ENCODE assay signal across 24 cellular contexts in the genomic region with DNA sequence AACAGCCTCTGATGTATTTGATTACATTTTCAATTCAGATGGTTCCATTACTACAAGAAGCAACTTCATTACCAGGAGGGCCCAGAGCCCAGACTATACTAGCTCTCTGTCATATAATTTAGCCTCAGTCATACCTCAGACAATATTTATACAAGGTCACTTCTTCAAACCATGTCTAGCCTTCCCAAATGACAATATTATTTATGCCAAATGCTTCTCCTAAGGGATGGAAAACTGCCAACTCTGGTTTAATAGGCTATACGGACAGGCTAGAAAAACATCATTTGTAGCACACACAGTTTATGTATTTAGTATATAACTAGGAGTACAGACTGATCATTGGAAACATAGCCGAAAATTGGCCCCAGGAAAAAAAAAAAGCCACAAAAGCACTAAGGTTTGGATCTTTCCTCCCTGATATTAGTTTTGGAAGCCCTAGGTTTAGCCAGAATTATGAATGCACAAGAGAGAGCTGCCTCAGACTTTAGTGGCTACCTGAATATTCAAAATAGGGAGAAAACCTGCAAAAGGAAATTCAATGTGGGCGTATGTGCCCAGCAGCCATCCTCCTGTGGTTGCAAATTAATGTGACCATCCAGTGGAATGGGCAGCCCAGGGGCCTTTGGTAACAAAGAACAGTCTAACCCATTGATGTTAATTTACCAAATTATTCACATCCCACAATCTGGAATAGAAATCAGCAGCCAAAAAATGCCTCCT.
DNase-seq lines count a peak whose midpoint lies in the region; ATAC-seq and TF ChIP-seq lines count a peak whose summit lies in the region.
"Had no signal": no experiment of that assay in that cellular context is flagged by ENCODE, and none has a peak within 500 bp of the region (broad histone marks: within the 10 kb centered on the region; RNA-seq: fewer than 3 reads in every experiment).

No MANE protein-coding gene starts in this region.

- no peaks in the 10 kb centered on the region for H3K9me3 Mint-ChIP-seq in activated B cell treated with CpG ODN at 0.5 μM for 24 hours
- H3K9me3 Mint-ChIP-seq: activated T-cell treated with anti-CD3 and anti-CD28 coated beads, Interleukin-2, amount 50 U/mL, for 4 hours; naive thymus-derived CD8-positive, alpha-beta T cell had no signal

- H4K8ac ChIP-seq in trophoblast cell (ENCODE audit: low read depth, low read length), result no peak overlapping the region

- POLR2A ChIA-PET in activated B cell treated with CpG ODN at 0.5 μM for 24 hours (lab: Charles Lee), result interaction anchor here (1.7 kb wide), 1 partner anchor 17 kb away, joined by 8 read pairs; no protein-coding TSS in a partner anchor

- H3K79me1 ChIP-seq in trophoblast cell (ENCODE audit: low read length), result peaks cover 38% of the 10 kb centered on the region

- no peaks in the 10 kb centered on the region for H3K27me3 ChIP-seq in trophoblast cell (ENCODE audit: insufficient read depth, low read length)
- H3K27me3 ChIP-seq: pancreas, right atrium auricular region had no signal

- H3K9ac ChIP-seq in trophoblast cell (ENCODE audit: low read length), result no peak overlapping the region

- DNase-seq in COR-L47 (lab: John Stamatoyannopoulos, UW) (peak; percentile 20), activated B cell treated with CpG ODN at 0.5 μM for 24 hours (no peak), trophoblast cell (no peak), kidney glomerular epithelial cell (lab: John Stamatoyannopoulos, UW) (no peak), NCI-H1417 treated with DMSO at 0.1 percent for 48 hours (lab: John Stamatoyannopoulos, UW) (no peak)
- no peak for DNase-seq in activated T-cell treated with anti-CD3 and anti-CD28 coated beads, Interleukin-2, amount 50 U/mL, for 48 hours
- DNase-seq: activated CD4-positive, CD25-positive, alpha-beta regulatory T cell treated with anti-CD3 and anti-CD28 coated beads, Interleukin-2, amount 50 U/mL, for 72 hours; activated naive CD4-positive, alpha-beta T cell treated with anti-CD3 and anti-CD28 coated beads, Interleukin-2, amount 50 U/mL, for 16 hours; activated T-cell treated with anti-CD3 and anti-CD28 coated beads, Interleukin-2, amount 50 U/mL, for 4 hours; central memory CD4-positive, alpha-beta T cell; DMS79 treated with DMSO at 0.1 percent for 48 hours; dorsolateral prefrontal cortex; IMR-90; left cardiac atrium; mesenchymal stem cell; naive thymus-derived CD8-positive, alpha-beta T cell; NCI-H1694 treated with DMSO at 0.1 percent for 48 hours; NCI-H345; NCI-H82; PC-9; SHP77 treated with DMSO at 0.1 percent for 48 hours had no signal

- no peak overlapping the region for H3K4me3 Mint-ChIP-seq in activated B cell treated with CpG ODN at 0.5 μM for 24 hours
- H3K4me3 Mint-ChIP-seq: activated T-cell treated with anti-CD3 and anti-CD28 coated beads, Interleukin-2, amount 50 U/mL, for 4 hours; naive thymus-derived CD8-positive, alpha-beta T cell had no signal

- peak overlapping the region; percentile 64 for H2AK5ac ChIP-seq in trophoblast cell (ENCODE audit: low read length)

- peak overlapping the region; percentile 61 for H2BK5ac ChIP-seq in trophoblast cell (ENCODE audit: low read depth, low read length, poor library complexity)

- H3K4me2 ChIP-seq in trophoblast cell (ENCODE audit: low read length), result no peak overlapping the region
- H3K4me2 ChIP-seq: PC-9 had no signal

- H2AFZ ChIP-seq in trophoblast cell (ENCODE audit: insufficient read depth, low read length, poor library complexity), result no peak overlapping the region
- H2AFZ ChIP-seq: PC-9 had no signal

- H3K4me1 Mint-ChIP-seq in activated B cell treated with CpG ODN at 0.5 μM for 24 hours, result peaks cover 54% of the 10 kb centered on the region

- H3K23ac ChIP-seq in trophoblast cell (ENCODE audit: low read length), result no peak overlapping the region

- peaks cover 4 to 5% of the 10 kb centered on the region in 2 experiments for H3K4me1 ChIP-seq in trophoblast cell (ENCODE audit: control insufficient read depth in 1 of 2, insufficient read depth in 2 of 2, low read length in 2 of 2)
- H3K4me1 ChIP-seq: pancreas had no signal

- H3K4me3 ChIP-seq in trophoblast cell (ENCODE audit: low read depth, low read length), result no peak overlapping the region
- H3K4me3 ChIP-seq: dorsolateral prefrontal cortex, pancreas, PC-9, right atrium auricular region had no signal

- intact Hi-C loops in activated B cell treated with CpG ODN at 0.5 μM for 24 hours (cut with micrococcal nuclease), result loop anchor here (5.0 kb wide), 1 partner anchor 35 kb away; no protein-coding TSS in a partner anchor

- H2BK120ac ChIP-seq in trophoblast cell (ENCODE audit: insufficient read depth, low read length, poor library complexity), result peak overlapping the region; percentile 85

- no peak overlapping the region for H3K4ac ChIP-seq in trophoblast cell (ENCODE audit: low read depth, low read length)

- H3K14ac ChIP-seq in trophoblast cell (ENCODE audit: low read length), result no peak overlapping the region

- no peaks in the 10 kb centered on the region for H3K36me3 ChIP-seq in trophoblast cell (ENCODE audit: control insufficient read depth in 1 of 2, insufficient read depth in 2 of 2, low read length in 2 of 2)
- H3K36me3 ChIP-seq: pancreas, right atrium auricular region had no signal

- H4K12ac ChIP-seq in trophoblast cell (ENCODE audit: low read depth, low read length), result no peak overlapping the region

- peak; percentile 2 for ATAC-seq in GM21723 (IDR thresholded peaks at IDR 0.05; ENCODE audit: unreplicated experiment)
- ATAC-seq in activated B cell treated with CpG ODN at 0.5 μM for 24 hours (ENCODE audit: low read depth), result no peak
- ATAC-seq: activated T-cell treated with anti-CD3 and anti-CD28 coated beads, Interleukin-2, amount 50 U/mL, for 4 hours; left cardiac atrium; naive thymus-derived CD8-positive, alpha-beta T cell had no signal

- CTCF ChIA-PET in activated B cell treated with CpG ODN at 0.5 μM for 24 hours (lab: Charles Lee), result no interaction called here

- peak overlapping the region; percentile 69 for H2BK12ac ChIP-seq in trophoblast cell (ENCODE audit: low read length)

- peak overlapping the region; percentile 75 for H4K91ac ChIP-seq in trophoblast cell (ENCODE audit: low read depth, low read length)

- no peak overlapping the region for H3K27ac ChIP-seq in trophoblast cell (ENCODE audit: low read depth, low read length)
- H3K27ac ChIP-seq: dorsolateral prefrontal cortex, pancreas, PC-9 had no signal

- no peak overlapping the region for H3K18ac ChIP-seq in trophoblast cell (ENCODE audit: low read length)

- H3K79me2 ChIP-seq in trophoblast cell (ENCODE audit: control insufficient read depth, insufficient read depth, low read length, poor library complexity), result peaks cover 3% of the 10 kb centered on the region

- H3K27ac Mint-ChIP-seq in activated B cell treated with CpG ODN at 0.5 μM for 24 hours, result peak overlapping the region; percentile 60

- H3K9me3 ChIP-seq in trophoblast cell (ENCODE audit: insufficient read depth, low read depth, low read length), result no peaks in the 10 kb centered on the region
- H3K9me3 ChIP-seq: pancreas, right atrium auricular region had no signal

- WGBS in trophoblast cell (ENCODE audit: extremely low coverage, insufficient coverage, insufficient read length), result no CpG with 5 or more reads among the region's 3 CpGs

- no peaks in the 10 kb centered on the region for H3K36me3 Mint-ChIP-seq in activated B cell treated with CpG ODN at 0.5 μM for 24 hours (ENCODE audit: low read depth)
- H3K36me3 Mint-ChIP-seq: naive thymus-derived CD8-positive, alpha-beta T cell had no signal

- no peak for TF ChIP-seq CTCF in activated B cell treated with CpG ODN at 0.5 μM for 24 hours (IDR thresholded peaks at IDR 0.05)

- H3K27me3 Mint-ChIP-seq in activated B cell treated with CpG ODN at 0.5 μM for 24 hours, result no peaks in the 10 kb centered on the region
